Comparison of ENCODE assay signal across 24 cellular contexts in genomic region chr11:46386674-46387073, GRCh38. TPM values are rescaled to one million over a fixed set of nuclear protein-coding genes. Genes with fewer than 3 reads are reported as not detected.
A peak's percentile ranks its signal among the peaks of the same experiment; 100 is the strongest.
DNase-seq lines count a peak whose midpoint lies in the region; FAIRE-seq and TF ChIP-seq lines count a peak whose summit lies in the region.
"Had no signal": no experiment of that assay in that cellular context is flagged by ENCODE, and none has a peak within 500 bp of the region (broad histone marks: within the 10 kb centered on the region; RNA-seq: fewer than 3 reads in every experiment).

No MANE protein-coding gene starts in this region.

- peak overlapping the region; percentile 29 for H3K27ac Mint-ChIP-seq in astrocyte (ENCODE audit: unreplicated experiment)
- H3K27ac Mint-ChIP-seq in CD14-positive monocyte, result no peak overlapping the region
- H3K27ac Mint-ChIP-seq: activated B cell treated with CpG ODN at 0.5 μM for 24 hours; activated CD4-positive, alpha-beta memory T cell treated with anti-CD3 and anti-CD28 coated beads for 36 hours had no signal

- H3K9me3 ChIP-seq in astrocyte (ENCODE audit: insufficient read depth, low read depth, low read length) (no peaks in the 10 kb centered on the region), SJCRH30 (replicated peaks) (no peaks in the 10 kb centered on the region)
- H3K9me3 ChIP-seq: breast epithelium, colonic mucosa, right atrium auricular region had no signal

- in situ Hi-C loops in KBM-7 (cut with MboI; ENCODE audit: low pct_unique_long_range_greater_than_20kb, low sequenced_read_pairs), result loop anchor here (10.0 kb wide), 1 partner anchor 188 kb away; no protein-coding TSS in a partner anchor

- peaks cover 32% of the 10 kb centered on the region for H4K20me1 ChIP-seq in astrocyte (ENCODE audit: insufficient read depth, low read length)

- H3K4me1 Mint-ChIP-seq in astrocyte (ENCODE audit: low read depth, unreplicated experiment), result no peaks in the 10 kb centered on the region
- peaks cover 37% of the 10 kb centered on the region for H3K4me1 Mint-ChIP-seq in CD14-positive monocyte

- intact Hi-C loops in CD14-positive monocyte (cut with micrococcal nuclease), result loop anchor here (10.0 kb wide), 2 partner anchors 148 to 228 kb away; partner anchors contain the start of genes ATG13 (in 1 of the 2) and HARBI1 (in 1 of the 2)

- H3K27me3 ChIP-seq in astrocyte (ENCODE audit: insufficient read depth, low read length) (peaks cover 27% of the 10 kb centered on the region), SJCRH30 (no peaks in the 10 kb centered on the region)

- H3K27ac ChIP-seq in astrocyte (ENCODE audit: low read depth, low read length) (no peak overlapping the region), SJCRH30 (no peak overlapping the region)
- H3K27ac ChIP-seq: breast epithelium, colonic mucosa, right atrium auricular region had no signal

- H3K4me1 ChIP-seq in astrocyte (ENCODE audit: insufficient read depth, low read length) (peaks cover 21% of the 10 kb centered on the region), SJCRH30 (peaks cover 10% of the 10 kb centered on the region)

- H3K9ac ChIP-seq in astrocyte (ENCODE audit: low read length), result no peak overlapping the region

- H3K4me3 Mint-ChIP-seq in astrocyte (ENCODE audit: unreplicated experiment) (no peak overlapping the region), CD14-positive monocyte (peak overlapping the region in 1 of 2 donors; percentile 39)
- H3K4me3 Mint-ChIP-seq: activated B cell treated with CpG ODN at 0.5 μM for 24 hours; activated CD4-positive, alpha-beta memory T cell treated with anti-CD3 and anti-CD28 coated beads for 36 hours had no signal

- no peak overlapping the region for H3K4me2 ChIP-seq in astrocyte (ENCODE audit: low read length)

- H3K36me3 ChIP-seq in astrocyte (ENCODE audit: insufficient read depth, low read length) (no peaks in the 10 kb centered on the region), SJCRH30 (no peaks in the 10 kb centered on the region)
- H3K36me3 ChIP-seq: breast epithelium, colonic mucosa, right atrium auricular region had no signal

- peak; percentile 99 for DNase-seq in H54 (ENCODE audit: insufficient read length, low spot score)
- DNase-seq in M059J (ENCODE audit: low read depth), result peak; percentile 83
- DNase-seq in astrocyte (ENCODE audit: low read depth), result no peak
- peak; percentile 78 for DNase-seq in kidney tubule cell (ENCODE audit: low spot score)
- no peak for DNase-seq in SJCRH30
- DNase-seq in KBM-7, result no peak
- DNase-seq in occipital lobe (lab: John Stamatoyannopoulos, UW), result no peak
- DNase-seq in CD14-positive monocyte (ENCODE audit: low spot score), result no peak
- DNase-seq: activated B cell treated with CpG ODN at 0.5 μM for 24 hours; activated CD4-positive, alpha-beta memory T cell treated with anti-CD3 and anti-CD28 coated beads for 36 hours; activated gamma-delta T cell; colonic mucosa; DND-41; head of caudate nucleus; naive B cell; NCI-H526 treated with DMSO at 0.1 percent for 48 hours; SHP77; stimulated activated CD4-positive, alpha-beta T cell treated with anti-CD3 and anti-CD28 coated beads, Interleukin-12 subunit alpha, Interleukin-12 subunit beta, amount 100 ng/mL, for 4 hours; stimulated activated CD4-positive, alpha-beta T cell treated with anti-CD3 and anti-CD28 coated beads, Interleukin-4, amount 100 ng/mL, for 4 hours had no signal

- no peak overlapping the region for H2AFZ ChIP-seq in astrocyte (ENCODE audit: low read depth, low read length)

- FAIRE-seq in H54 (lab: Jason Lieb, UNC) (no peak), astrocyte (lab: Jason Lieb, UNC) (no peak)

- H3K4me3 ChIP-seq in astrocyte (ENCODE audit: insufficient read depth, low read depth, low read length) (no peak overlapping the region), SJCRH30 (no peak overlapping the region)
- H3K4me3 ChIP-seq: breast epithelium, colonic mucosa, right atrium auricular region had no signal

- no peaks in the 10 kb centered on the region for H3K9me3 Mint-ChIP-seq in astrocyte (ENCODE audit: unreplicated experiment)
- H3K9me3 Mint-ChIP-seq in CD14-positive monocyte, result peaks cover 0 to 22% (median 4%) of the 10 kb centered on the region in 7 donors
- H3K9me3 Mint-ChIP-seq: activated B cell treated with CpG ODN at 0.5 μM for 24 hours; activated CD4-positive, alpha-beta memory T cell treated with anti-CD3 and anti-CD28 coated beads for 36 hours; IgD-negative memory B cell had no signal

- TF ChIP-seq POLR2A in H54 (IDR thresholded peaks at IDR 0.05; ENCODE audit: low read depth, low read length), result no peak

- no peaks in the 10 kb centered on the region for H3K36me3 Mint-ChIP-seq in astrocyte (ENCODE audit: low read depth, unreplicated experiment)
- peaks cover 0 to 3% of the 10 kb centered on the region in 2 donors for H3K36me3 Mint-ChIP-seq in CD14-positive monocyte
- H3K36me3 Mint-ChIP-seq: activated CD4-positive, alpha-beta memory T cell treated with anti-CD3 and anti-CD28 coated beads for 36 hours had no signal

- H3K27me3 Mint-ChIP-seq in astrocyte (ENCODE audit: low read depth, unreplicated experiment), result peaks cover 34% of the 10 kb centered on the region
- peaks cover 68 to 95% (median 75%) of the 10 kb centered on the region in 3 donors for H3K27me3 Mint-ChIP-seq in CD14-positive monocyte (ENCODE audit: low read depth in 3 of 3)

- peaks cover 14% of the 10 kb centered on the region for H3K79me2 ChIP-seq in astrocyte (ENCODE audit: insufficient read depth, low read length)

- TF ChIP-seq CTCF in astrocyte (IDR thresholded peaks at IDR 0.05; ENCODE audit: insufficient read depth, low read depth, low read length) (no peak), CD14-positive monocyte (IDR thresholded peaks at IDR 0.05) (no peak)

RNA-seq across cellular contexts. Expression of gene CHRM4, which starts 4.9 kb away (rescaled TPM):
- 0.49 TPM in 1 of 2 replicates, not detected in the other for total RNA-seq in M059J (2014; rRNA removed; shearing (Covaris generic))
- total RNA-seq in astrocyte, result 0.27 and 0.43 TPM in 2 replicates
- 0.81 and 0.97 TPM in 2 replicates for total RNA-seq in SJCRH30 (2014; rRNA removed; shearing (Covaris generic))
- total RNA-seq in occipital lobe, result 0.78 TPM
- polyA plus RNA-seq in CD14-positive monocyte, result under 1 TPM in 1 of 2 donors, not detected in 1; 0.15 TPM
- total RNA-seq: activated CD4-positive, alpha-beta memory T cell treated with anti-CD3 and anti-CD28 coated beads for 36 hours; fibroblast of lung; mesenteric fat pad had no signal

RNA-seq across cellular contexts. Expression of gene MDK, which starts 5.2 kb away (rescaled TPM):
- 543 and 581 TPM in 2 replicates for total RNA-seq in M059J (2014; rRNA removed; shearing (Covaris generic))
- total RNA-seq in astrocyte, result 277 and 325 TPM in 2 replicates
- 122 and 142 TPM in 2 replicates for total RNA-seq in SJCRH30 (2014; rRNA removed; shearing (Covaris generic))
- 15.1 TPM for total RNA-seq in occipital lobe
- polyA plus RNA-seq in CD14-positive monocyte, result not detected

RNA-seq across cellular contexts. Expression of gene DGKZ, which starts 39.4 kb away (rescaled TPM):
- total RNA-seq in M059J (2014; rRNA removed; shearing (Covaris generic)), result 38.4 and 73.4 TPM in 2 replicates
- total RNA-seq in astrocyte (53.8 and 59.3 TPM in 2 replicates), occipital lobe (33.5 TPM)
- 34.2 and 42.1 TPM in 2 replicates for total RNA-seq in SJCRH30 (2014; rRNA removed; shearing (Covaris generic))
- polyA plus RNA-seq in CD14-positive monocyte, result 10 to 100 TPM; 30.4 to 33.4 TPM

Comparison
In these comparisons a context has a peak if more than half of its experiments do, and no peak if none do; other contexts are left out.
1. DNase-seq: peak in H54 (single experiment), M059J (single experiment) and kidney tubule cell (single experiment); none in astrocyte (single experiment), SJCRH30 (0 of 2), KBM-7 (single experiment), occipital lobe (single experiment) and CD14-positive monocyte (single experiment).